Comparison of ENCODE assay signal across 16 cellular contexts in genomic region chr12:34390171-34390841, GRCh38.
"Had no signal": no experiment of that assay in that cellular context is flagged by ENCODE, and none has a peak within 500 bp of the region (broad histone marks: within the 10 kb centered on the region; RNA-seq: fewer than 3 reads in every experiment).

No MANE protein-coding gene starts in this region.

- H3K4me1 ChIP-seq: colonic mucosa, prostate gland, right lobe of liver, stomach had no signal

- ATAC-seq: activated CD8-positive, alpha-beta T cell treated with anti-CD3 and anti-CD28 coated beads, Interleukin-2, amount 10 ng/mL, durations not matched to agents 7 days and 5 days; activated naive CD4-positive, alpha-beta T cell treated with anti-CD3 and anti-CD28 coated beads, Interleukin-2, amount 50 U/mL, for 72 hours; right lobe of liver had no signal

- FAIRE-seq: endothelial cell of umbilical vein had no signal

- H3K9me3 ChIP-seq: colonic mucosa, prostate gland, right lobe of liver had no signal

- DNase-seq: activated CD4-positive, alpha-beta T cell treated with anti-CD3 and anti-CD28 coated beads, Interleukin-2, amount 10 ng/mL, durations not matched to agents 24 days and 14 days; activated CD4-positive, CD25-positive, alpha-beta regulatory T cell; activated CD8-positive, alpha-beta memory T cell treated with anti-CD3 and anti-CD28 coated beads, Interleukin-2, amount 50 U/mL, for 48 hours; activated CD8-positive, alpha-beta T cell treated with anti-CD3 and anti-CD28 coated beads, Interleukin-2, amount 10 ng/mL, durations not matched to agents 7 days and 5 days; caudate nucleus; colonic mucosa; foreskin fibroblast; mesenchymal stem cell; nucleus accumbens; stimulated activated CD4-positive, alpha-beta T cell treated with anti-CD3 and anti-CD28 coated beads, Interleukin-1b, Interleukin-23, amount 100 ng/mL, for 48 hours; stomach had no signal

- H3K27ac ChIP-seq: colonic mucosa, prostate gland, right lobe of liver, stomach, thoracic aorta had no signal

- H3K36me3 ChIP-seq: colonic mucosa, prostate gland, right lobe of liver, stomach, thoracic aorta had no signal

- H3K4me3 ChIP-seq: colonic mucosa, prostate gland, right lobe of liver, stomach, thoracic aorta had no signal

- H3K27me3 ChIP-seq: colonic mucosa, right lobe of liver had no signal
